Comparison of ENCODE assay signal across 1 cellular context in genomic region chr7:152553671-152554317, GRCh38.
TF ChIP-seq lines count a peak whose summit lies in the region.

No MANE protein-coding gene starts in this region.

TF ChIP-seq in K562, 482 proteins besides CTCF, POLR2A, EP300 and RAD21 (continued from another document):
- TF ChIP-seq, protein P1, sequence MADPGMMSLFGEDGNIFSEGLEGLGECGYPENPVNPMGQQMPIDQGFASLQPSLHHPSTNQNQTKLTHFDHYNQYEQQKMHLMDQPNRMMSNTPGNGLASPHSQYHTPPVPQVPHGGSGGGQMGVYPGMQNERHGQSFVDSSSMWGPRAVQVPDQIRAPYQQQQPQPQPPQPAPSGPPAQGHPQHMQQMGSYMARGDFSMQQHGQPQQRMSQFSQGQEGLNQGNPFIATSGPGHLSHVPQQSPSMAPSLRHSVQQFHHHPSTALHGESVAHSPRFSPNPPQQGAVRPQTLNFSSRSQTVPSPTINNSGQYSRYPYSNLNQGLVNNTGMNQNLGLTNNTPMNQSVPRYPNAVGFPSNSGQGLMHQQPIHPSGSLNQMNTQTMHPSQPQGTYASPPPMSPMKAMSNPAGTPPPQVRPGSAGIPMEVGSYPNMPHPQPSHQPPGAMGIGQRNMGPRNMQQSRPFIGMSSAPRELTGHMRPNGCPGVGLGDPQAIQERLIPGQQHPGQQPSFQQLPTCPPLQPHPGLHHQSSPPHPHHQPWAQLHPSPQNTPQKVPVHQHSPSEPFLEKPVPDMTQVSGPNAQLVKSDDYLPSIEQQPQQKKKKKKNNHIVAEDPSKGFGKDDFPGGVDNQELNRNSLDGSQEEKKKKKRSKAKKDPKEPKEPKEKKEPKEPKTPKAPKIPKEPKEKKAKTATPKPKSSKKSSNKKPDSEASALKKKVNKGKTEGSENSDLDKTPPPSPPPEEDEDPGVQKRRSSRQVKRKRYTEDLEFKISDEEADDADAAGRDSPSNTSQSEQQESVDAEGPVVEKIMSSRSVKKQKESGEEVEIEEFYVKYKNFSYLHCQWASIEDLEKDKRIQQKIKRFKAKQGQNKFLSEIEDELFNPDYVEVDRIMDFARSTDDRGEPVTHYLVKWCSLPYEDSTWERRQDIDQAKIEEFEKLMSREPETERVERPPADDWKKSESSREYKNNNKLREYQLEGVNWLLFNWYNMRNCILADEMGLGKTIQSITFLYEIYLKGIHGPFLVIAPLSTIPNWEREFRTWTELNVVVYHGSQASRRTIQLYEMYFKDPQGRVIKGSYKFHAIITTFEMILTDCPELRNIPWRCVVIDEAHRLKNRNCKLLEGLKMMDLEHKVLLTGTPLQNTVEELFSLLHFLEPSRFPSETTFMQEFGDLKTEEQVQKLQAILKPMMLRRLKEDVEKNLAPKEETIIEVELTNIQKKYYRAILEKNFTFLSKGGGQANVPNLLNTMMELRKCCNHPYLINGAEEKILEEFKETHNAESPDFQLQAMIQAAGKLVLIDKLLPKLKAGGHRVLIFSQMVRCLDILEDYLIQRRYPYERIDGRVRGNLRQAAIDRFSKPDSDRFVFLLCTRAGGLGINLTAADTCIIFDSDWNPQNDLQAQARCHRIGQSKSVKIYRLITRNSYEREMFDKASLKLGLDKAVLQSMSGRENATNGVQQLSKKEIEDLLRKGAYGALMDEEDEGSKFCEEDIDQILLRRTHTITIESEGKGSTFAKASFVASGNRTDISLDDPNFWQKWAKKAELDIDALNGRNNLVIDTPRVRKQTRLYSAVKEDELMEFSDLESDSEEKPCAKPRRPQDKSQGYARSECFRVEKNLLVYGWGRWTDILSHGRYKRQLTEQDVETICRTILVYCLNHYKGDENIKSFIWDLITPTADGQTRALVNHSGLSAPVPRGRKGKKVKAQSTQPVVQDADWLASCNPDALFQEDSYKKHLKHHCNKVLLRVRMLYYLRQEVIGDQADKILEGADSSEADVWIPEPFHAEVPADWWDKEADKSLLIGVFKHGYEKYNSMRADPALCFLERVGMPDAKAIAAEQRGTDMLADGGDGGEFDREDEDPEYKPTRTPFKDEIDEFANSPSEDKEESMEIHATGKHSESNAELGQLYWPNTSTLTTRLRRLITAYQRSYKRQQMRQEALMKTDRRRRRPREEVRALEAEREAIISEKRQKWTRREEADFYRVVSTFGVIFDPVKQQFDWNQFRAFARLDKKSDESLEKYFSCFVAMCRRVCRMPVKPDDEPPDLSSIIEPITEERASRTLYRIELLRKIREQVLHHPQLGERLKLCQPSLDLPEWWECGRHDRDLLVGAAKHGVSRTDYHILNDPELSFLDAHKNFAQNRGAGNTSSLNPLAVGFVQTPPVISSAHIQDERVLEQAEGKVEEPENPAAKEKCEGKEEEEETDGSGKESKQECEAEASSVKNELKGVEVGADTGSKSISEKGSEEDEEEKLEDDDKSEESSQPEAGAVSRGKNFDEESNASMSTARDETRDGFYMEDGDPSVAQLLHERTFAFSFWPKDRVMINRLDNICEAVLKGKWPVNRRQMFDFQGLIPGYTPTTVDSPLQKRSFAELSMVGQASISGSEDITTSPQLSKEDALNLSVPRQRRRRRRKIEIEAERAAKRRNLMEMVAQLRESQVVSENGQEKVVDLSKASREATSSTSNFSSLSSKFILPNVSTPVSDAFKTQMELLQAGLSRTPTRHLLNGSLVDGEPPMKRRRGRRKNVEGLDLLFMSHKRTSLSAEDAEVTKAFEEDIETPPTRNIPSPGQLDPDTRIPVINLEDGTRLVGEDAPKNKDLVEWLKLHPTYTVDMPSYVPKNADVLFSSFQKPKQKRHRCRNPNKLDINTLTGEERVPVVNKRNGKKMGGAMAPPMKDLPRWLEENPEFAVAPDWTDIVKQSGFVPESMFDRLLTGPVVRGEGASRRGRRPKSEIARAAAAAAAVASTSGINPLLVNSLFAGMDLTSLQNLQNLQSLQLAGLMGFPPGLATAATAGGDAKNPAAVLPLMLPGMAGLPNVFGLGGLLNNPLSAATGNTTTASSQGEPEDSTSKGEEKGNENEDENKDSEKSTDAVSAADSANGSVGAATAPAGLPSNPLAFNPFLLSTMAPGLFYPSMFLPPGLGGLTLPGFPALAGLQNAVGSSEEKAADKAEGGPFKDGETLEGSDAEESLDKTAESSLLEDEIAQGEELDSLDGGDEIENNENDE (IDR thresholded peaks at IDR 0.05; ENCODE audit: low read depth, low read length): no peak
- peak; percentile 55 for TF ChIP-seq ZNF316 (IDR thresholded peaks at IDR 0.05)
- no peak for TF ChIP-seq ZNF431 (CRISPR knock-in tag; IDR thresholded peaks at IDR 0.05)
- no peak for TF ChIP-seq IRF2 (CRISPR knock-in tag; IDR thresholded peaks at IDR 0.05)
- no peak for TF ChIP-seq ZBTB5 (IDR thresholded peaks at IDR 0.05)
- no peak for TF ChIP-seq ZNF583 (CRISPR knock-in tag; IDR thresholded peaks at IDR 0.05)
- no peak for TF ChIP-seq RNF219 (CRISPR knock-in tag; IDR thresholded peaks at IDR 0.05)
- no peak for TF ChIP-seq PCBP1 (IDR thresholded peaks at IDR 0.05; ENCODE audit: low read depth, low read length, poor library complexity, severe bottlenecking)
- TF ChIP-seq CHD1 (IDR thresholded peaks at IDR 0.05; ENCODE audit: low read length): no peak
- TF ChIP-seq ZNF212 (CRISPR knock-in tag; IDR thresholded peaks at IDR 0.05): no peak
- TF ChIP-seq ZNF143 (CRISPR knock-in tag; IDR thresholded peaks at IDR 0.05): no peak
- 0 out of 2 replicates have a peak, but pooled peaks have one; percentile 59 for TF ChIP-seq ZNF766 (CRISPR knock-in tag; conservative IDR thresholded peaks at IDR 0.05)
- TF ChIP-seq, protein P2, sequence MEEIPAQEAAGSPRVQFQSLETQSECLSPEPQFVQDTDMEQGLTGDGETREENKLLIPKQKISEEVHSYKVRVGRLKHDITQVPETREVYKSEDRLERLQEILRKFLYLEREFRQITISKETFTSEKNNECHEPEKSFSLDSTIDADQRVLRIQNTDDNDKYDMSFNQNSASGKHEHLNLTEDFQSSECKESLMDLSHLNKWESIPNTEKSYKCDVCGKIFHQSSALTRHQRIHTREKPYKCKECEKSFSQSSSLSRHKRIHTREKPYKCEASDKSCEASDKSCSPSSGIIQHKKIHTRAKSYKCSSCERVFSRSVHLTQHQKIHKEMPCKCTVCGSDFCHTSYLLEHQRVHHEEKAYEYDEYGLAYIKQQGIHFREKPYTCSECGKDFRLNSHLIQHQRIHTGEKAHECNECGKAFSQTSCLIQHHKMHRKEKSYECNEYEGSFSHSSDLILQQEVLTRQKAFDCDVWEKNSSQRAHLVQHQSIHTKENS (CRISPR knock-in tag; IDR thresholded peaks at IDR 0.05): no peak
- TF ChIP-seq MAFK (IDR thresholded peaks at IDR 0.05; ENCODE audit: low read length): no peak
- peak; percentile 27 to 46; a peak in 1 of 4 replicates for TF ChIP-seq MNT (conservative IDR thresholded peaks at IDR 0.05)
- TF ChIP-seq SREBF2 (CRISPR knock-in tag; IDR thresholded peaks at IDR 0.05): no peak
- TF ChIP-seq RFX5 (IDR thresholded peaks at IDR 0.05; ENCODE audit: low read depth, low read length): no peak
- no peak for TF ChIP-seq ZNF589 (CRISPR knock-in tag; IDR thresholded peaks at IDR 0.05; ENCODE audit: low read depth)
- TF ChIP-seq, protein P3, sequence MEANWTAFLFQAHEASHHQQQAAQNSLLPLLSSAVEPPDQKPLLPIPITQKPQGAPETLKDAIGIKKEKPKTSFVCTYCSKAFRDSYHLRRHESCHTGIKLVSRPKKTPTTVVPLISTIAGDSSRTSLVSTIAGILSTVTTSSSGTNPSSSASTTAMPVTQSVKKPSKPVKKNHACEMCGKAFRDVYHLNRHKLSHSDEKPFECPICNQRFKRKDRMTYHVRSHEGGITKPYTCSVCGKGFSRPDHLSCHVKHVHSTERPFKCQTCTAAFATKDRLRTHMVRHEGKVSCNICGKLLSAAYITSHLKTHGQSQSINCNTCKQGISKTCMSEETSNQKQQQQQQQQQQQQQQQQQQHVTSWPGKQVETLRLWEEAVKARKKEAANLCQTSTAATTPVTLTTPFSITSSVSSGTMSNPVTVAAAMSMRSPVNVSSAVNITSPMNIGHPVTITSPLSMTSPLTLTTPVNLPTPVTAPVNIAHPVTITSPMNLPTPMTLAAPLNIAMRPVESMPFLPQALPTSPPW (CRISPR knock-in tag; IDR thresholded peaks at IDR 0.05): peak; percentile 77
- TF ChIP-seq FOS (IDR thresholded peaks at IDR 0.05; ENCODE audit: extremely low read depth, insufficient read length): no peak
- TF ChIP-seq CREBBP (IDR thresholded peaks at IDR 0.05; ENCODE audit: low read depth, low read length): no peak
- TF ChIP-seq PRPF4 (IDR thresholded peaks at IDR 0.05; ENCODE audit: insufficient read depth, low read depth, low read length, poor library complexity, severe bottlenecking): no peak
- TF ChIP-seq NEUROD1 (IDR thresholded peaks at IDR 0.05; ENCODE audit: borderline replicate concordance, low read depth, low read length, partially characterized antibody): no peak
- TF ChIP-seq, protein P4, sequence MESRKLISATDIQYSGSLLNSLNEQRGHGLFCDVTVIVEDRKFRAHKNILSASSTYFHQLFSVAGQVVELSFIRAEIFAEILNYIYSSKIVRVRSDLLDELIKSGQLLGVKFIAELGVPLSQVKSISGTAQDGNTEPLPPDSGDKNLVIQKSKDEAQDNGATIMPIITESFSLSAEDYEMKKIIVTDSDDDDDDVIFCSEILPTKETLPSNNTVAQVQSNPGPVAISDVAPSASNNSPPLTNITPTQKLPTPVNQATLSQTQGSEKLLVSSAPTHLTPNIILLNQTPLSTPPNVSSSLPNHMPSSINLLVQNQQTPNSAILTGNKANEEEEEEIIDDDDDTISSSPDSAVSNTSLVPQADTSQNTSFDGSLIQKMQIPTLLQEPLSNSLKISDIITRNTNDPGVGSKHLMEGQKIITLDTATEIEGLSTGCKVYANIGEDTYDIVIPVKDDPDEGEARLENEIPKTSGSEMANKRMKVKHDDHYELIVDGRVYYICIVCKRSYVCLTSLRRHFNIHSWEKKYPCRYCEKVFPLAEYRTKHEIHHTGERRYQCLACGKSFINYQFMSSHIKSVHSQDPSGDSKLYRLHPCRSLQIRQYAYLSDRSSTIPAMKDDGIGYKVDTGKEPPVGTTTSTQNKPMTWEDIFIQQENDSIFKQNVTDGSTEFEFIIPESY (CRISPR knock-in tag; IDR thresholded peaks at IDR 0.05): no peak
- no peak for TF ChIP-seq ZNF551 (CRISPR knock-in tag; IDR thresholded peaks at IDR 0.05)
- TF ChIP-seq PTRF (tag; IDR thresholded peaks at IDR 0.05): no peak
- no peak for TF ChIP-seq ZNF311 (CRISPR knock-in tag; IDR thresholded peaks at IDR 0.05)
- no peak for TF ChIP-seq NR2C2 (CRISPR knock-in tag; IDR thresholded peaks at IDR 0.05)
- TF ChIP-seq NR2C2 (tag; IDR thresholded peaks at IDR 0.05): no peak
- TF ChIP-seq ETS2 (tag; IDR thresholded peaks at IDR 0.05; ENCODE audit: borderline replicate concordance, poor library complexity, severe bottlenecking): no peak
- TF ChIP-seq ARNT (IDR thresholded peaks at IDR 0.05): peak in 1 of 2 experiments; percentile 48; a peak in 1 of 4 replicates
- TF ChIP-seq MAZ (CRISPR knock-in tag; conservative IDR thresholded peaks at IDR 0.05 in 1 of 2, IDR thresholded peaks at IDR 0.05 in 1 of 2): no peak
- TF ChIP-seq RBM25 (IDR thresholded peaks at IDR 0.05; ENCODE audit: low read depth, low read length, severe bottlenecking): peak; percentile 4
- no peak for TF ChIP-seq USF1 (CRISPR knock-in tag; IDR thresholded peaks at IDR 0.05)
- no peak for TF ChIP-seq CBX3 (IDR thresholded peaks at IDR 0.05; ENCODE audit: borderline replicate concordance in 1 of 2, low read length in 2 of 2)
- no peak for TF ChIP-seq RBFOX2 (IDR thresholded peaks at IDR 0.05; ENCODE audit: low read depth, low read length)
- no peak for TF ChIP-seq ZNF699 (CRISPR knock-in tag; IDR thresholded peaks at IDR 0.05; ENCODE audit: insufficient replicate concordance)
